In genomic region chr17:75909051-75909811, GRCh38 we compare ENCODE assay signal across 12 cellular contexts. TPM values are rescaled to one million over a fixed set of nuclear protein-coding genes. Genes with fewer than 3 reads are reported as not detected.
A peak's percentile ranks its signal among the peaks of the same experiment; 100 is the strongest.
DNase-seq lines count a peak whose midpoint lies in the region; ATAC-seq and TF ChIP-seq lines count a peak whose summit lies in the region.
"Had no signal": no experiment of that assay in that cellular context is flagged by ENCODE, and none has a peak within 500 bp of the region (broad histone marks: within the 10 kb centered on the region; RNA-seq: fewer than 3 reads in every experiment).

No MANE protein-coding gene starts in this region.

- ATAC-seq in HG02938 (IDR thresholded peaks at IDR 0.05; ENCODE audit: unreplicated experiment) (no peak), Right ventricle myocardium superior (ENCODE audit: poor library complexity) (no peak), GM18505 (IDR thresholded peaks at IDR 0.05; ENCODE audit: unreplicated experiment) (no peak)
- ATAC-seq: stimulated activated naive CD8-positive, alpha-beta T cell treated with anti-CD3 and anti-CD28 coated beads, Interleukin-15, Interleukin-2, amounts not matched to agents 100 U/mL and 50 U/mL, for 24 hours had no signal

- peaks cover 9% of the 10 kb centered on the region for H3K36me3 ChIP-seq in BLaER1

- DNase-seq in NCI-H1105 (lab: John Stamatoyannopoulos, UW), result peak; percentile 95
- DNase-seq in NCI-H774 (lab: John Stamatoyannopoulos, UW), result peak; percentile 92
- peak in 40 of 42 donors; percentile 48 to 94 (median 74) for DNase-seq in head of caudate nucleus
- no peak for DNase-seq in Right ventricle myocardium superior
- DNase-seq in GDM1 (lab: John Stamatoyannopoulos, UW), result no peak
- DNase-seq: activated CD4-positive, alpha-beta memory T cell treated with anti-CD3 and anti-CD28 coated beads, Interleukin-2, amount 10 ng/mL, durations not matched to agents 7 days and 5 days; activated naive CD4-positive, alpha-beta T cell treated with anti-CD3 and anti-CD28 coated beads, Interleukin-2, amount 10 ng/mL, durations not matched to agents 7 days and 5 days; EL; stimulated activated naive CD8-positive, alpha-beta T cell treated with anti-CD3 and anti-CD28 coated beads, Interleukin-15, Interleukin-2, amounts not matched to agents 100 U/mL and 50 U/mL, for 24 hours had no signal

- intact Hi-C loops in head of caudate nucleus (cut with DNase I), result no loop called here
- intact Hi-C loops in Right ventricle myocardium superior (cut with DNase I), result no loop called here

- H3K9me3 ChIP-seq in BLaER1, result no peaks in the 10 kb centered on the region

- H3K27me3 ChIP-seq in BLaER1, result no peaks in the 10 kb centered on the region

- H3K4me2 ChIP-seq in BLaER1, result peak overlapping the region; percentile 85

- no peaks in the 10 kb centered on the region; the same call in 1 of the 2 replicates for H4K20me1 ChIP-seq in BLaER1

- peak overlapping the region; percentile 73 for H3K27ac ChIP-seq in BLaER1

- no peak for TF ChIP-seq POLR2A in GM18505 (IDR thresholded peaks at IDR 0.05; ENCODE audit: borderline replicate concordance, extremely low read depth, insufficient read depth, insufficient read length)

- H3K9ac ChIP-seq in BLaER1, result peak overlapping the region; percentile 63; the same call in 1 of the 2 replicates

- peaks cover 56% of the 10 kb centered on the region for H3K4me1 ChIP-seq in BLaER1

- H3K4me3 ChIP-seq in BLaER1, result no peak overlapping the region

RNA-seq across cellular contexts. Expression of gene MRPL38, which starts 4.5 kb away (rescaled TPM):
- 113 TPM for total RNA-seq in Right ventricle myocardium superior

RNA-seq across cellular contexts. Expression of gene TRIM65, which starts 12.5 kb away (rescaled TPM):
- 9.1 TPM for total RNA-seq in Right ventricle myocardium superior

RNA-seq across cellular contexts. Expression of gene TRIM47, which starts 30.9 kb away (rescaled TPM):
- 33.4 TPM for total RNA-seq in Right ventricle myocardium superior

RNA-seq across cellular contexts. Expression of gene FBF1, which starts 31.6 kb away (rescaled TPM):
- total RNA-seq in Right ventricle myocardium superior, result 4.7 TPM

RNA-seq across cellular contexts. Expression of gene WBP2, which starts 54.1 kb away (rescaled TPM):
- 145 TPM for total RNA-seq in Right ventricle myocardium superior

Comparison
In these comparisons a context has a peak if more than half of its experiments do, and no peak if none do; other contexts are left out.
1. DNase-seq: peak in NCI-H1105 (single experiment), NCI-H774 (single experiment) and head of caudate nucleus (40 of 42); none in Right ventricle myocardium superior (single experiment) and GDM1 (single experiment).